In the genomic region with DNA sequence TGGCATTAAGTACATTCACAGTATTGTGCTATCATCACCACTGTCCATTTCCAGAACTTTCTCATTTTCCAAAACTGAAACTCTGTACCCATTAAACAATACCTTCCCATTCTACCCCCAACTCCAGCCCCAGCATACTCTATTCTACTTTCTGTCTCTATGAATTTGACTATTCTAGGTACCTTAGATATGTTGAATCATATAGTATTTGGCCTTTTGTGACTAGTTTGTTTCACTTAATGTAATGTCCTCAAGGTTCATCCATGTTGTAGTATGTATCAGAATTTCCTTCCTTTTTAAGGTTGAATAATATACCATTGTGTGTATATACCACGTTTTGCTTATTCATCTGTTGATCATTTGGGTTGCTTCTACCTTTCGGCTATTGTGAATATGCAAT, we compare ENCODE assay signal across 17 cellular contexts. TPM values are rescaled to one million over a fixed set of nuclear protein-coding genes. Genes with fewer than 3 reads are reported as not detected.
DNase-seq lines count a peak whose midpoint lies in the region; ATAC-seq and TF ChIP-seq lines count a peak whose summit lies in the region.
"Had no signal": no experiment of that assay in that cellular context is flagged by ENCODE, and none has a peak within 500 bp of the region (broad histone marks: within the 10 kb centered on the region; RNA-seq: fewer than 3 reads in every experiment).

No MANE protein-coding gene starts in this region.

- peaks cover 57% of the 10 kb centered on the region for H3K36me3 Mint-ChIP-seq in activated CD4-positive, alpha-beta T cell treated with anti-CD3 and anti-CD28 coated beads for 36 hours (ENCODE audit: low read depth)
- H3K36me3 Mint-ChIP-seq in activated naive CD4-positive, alpha-beta T cell treated with anti-CD3 and anti-CD28 coated beads, Interleukin-2, amount 50 U/mL, for 72 hours = peaks cover 12 to 53% of the 10 kb centered on the region in 2 donors
- H3K36me3 Mint-ChIP-seq in activated naive CD4-positive, alpha-beta T cell treated with anti-CD3 and anti-CD28 coated beads for 36 hours (ENCODE audit: low read depth) = peaks cover 49% of the 10 kb centered on the region
- H3K36me3 Mint-ChIP-seq in stimulated activated effector memory CD8-positive, alpha-beta T cell treated with anti-CD3 and anti-CD28 coated beads, Interleukin-12 subunit alpha, Interleukin-12 subunit beta, amount 100 ng/mL, for 72 hours = peaks cover 81% of the 10 kb centered on the region

- POLR2A ChIA-PET in activated CD4-positive, alpha-beta T cell treated with anti-CD3 and anti-CD28 coated beads for 36 hours (lab: Charles Lee) = no interaction called here
- POLR2A ChIA-PET in HEK293 (lab: Yijun Ruan, JAX) = no interaction called here

- no peaks in the 10 kb centered on the region for H3K27me3 Mint-ChIP-seq in activated CD4-positive, alpha-beta T cell treated with anti-CD3 and anti-CD28 coated beads for 36 hours
- no peaks in the 10 kb centered on the region for H3K27me3 Mint-ChIP-seq in activated naive CD4-positive, alpha-beta T cell treated with anti-CD3 and anti-CD28 coated beads for 36 hours (ENCODE audit: low read depth)
- H3K27me3 Mint-ChIP-seq: CD4-positive, alpha-beta T cell had no signal

- CTCF ChIA-PET in activated CD4-positive, alpha-beta T cell treated with anti-CD3 and anti-CD28 coated beads for 36 hours (lab: Charles Lee) = interaction anchor here (1.2 to 1.4 kb wide), 2 partner anchors 12 to 47 kb away, joined by 4 to 5 read pairs; a partner anchor contains a TSS
- CTCF ChIA-PET in activated naive CD4-positive, alpha-beta T cell treated with anti-CD3 and anti-CD28 coated beads for 36 hours (lab: Charles Lee) = no interaction called here
- CTCF ChIA-PET in HEK293 (lab: Yijun Ruan, JAX) = interaction anchor here (0.9 kb wide), 1 partner anchor 993 kb away, joined by 3 read pairs; no protein-coding TSS in a partner anchor

- H3K9me3 ChIP-seq in HEK293 (ENCODE audit: control insufficient read depth, insufficient read depth, low read depth, low read length) = no peaks in the 10 kb centered on the region
- H3K9me3 ChIP-seq: A549, Caco-2 had no signal

- peaks cover 44 to 71% of the 10 kb centered on the region in 2 experiments for H3K36me3 ChIP-seq in HEK293 (ENCODE audit: control insufficient read depth in 2 of 2, insufficient read depth in 1 of 2, low read length in 2 of 2)

- no peak for DNase-seq in activated CD4-positive, alpha-beta T cell treated with anti-CD3 and anti-CD28 coated beads for 36 hours
- DNase-seq in activated CD4-positive, alpha-beta T cell treated with anti-CD3 and anti-CD28 coated beads for 4 hours = no peak
- no peak for DNase-seq in activated naive CD4-positive, alpha-beta T cell treated with anti-CD3 and anti-CD28 coated beads, Interleukin-2, amount 50 U/mL, for 72 hours (ENCODE audit: low spot score in 2 of 2)
- DNase-seq in activated naive CD4-positive, alpha-beta T cell treated with anti-CD3 and anti-CD28 coated beads for 36 hours = no peak
- no peak for DNase-seq in stimulated activated effector memory CD8-positive, alpha-beta T cell treated with anti-CD3 and anti-CD28 coated beads, Interleukin-12 subunit alpha, Interleukin-12 subunit beta, amount 100 ng/mL, for 72 hours (ENCODE audit: low spot score in 2 of 2)
- no peak for DNase-seq in GM03348 (ENCODE audit: low spot score)
- DNase-seq: AML-193; Caco-2; CD4-positive, alpha-beta T cell; DMS153; DMS79; GDM1; H9 had no signal

- TF ChIP-seq CTCF in HEK293 (tag by site-specific recombination; IDR thresholded peaks at IDR 0.05) = no peak

- no peak overlapping the region for H3K27ac ChIP-seq in HEK293 (ENCODE audit: extremely low read depth, low read depth, low read length)
- H3K27ac ChIP-seq: 22Rv1, A549, C4-2B had no signal

- intact Hi-C loops in activated CD4-positive, alpha-beta T cell treated with anti-CD3 and anti-CD28 coated beads for 36 hours (cut with DNase I, micrococcal nuclease) = loop anchor here in 1 of 2 experiments (10.0 kb wide), 1 partner anchor 692 kb away; no protein-coding TSS in a partner anchor
- intact Hi-C loops in activated naive CD4-positive, alpha-beta T cell treated with anti-CD3 and anti-CD28 coated beads for 36 hours (cut with micrococcal nuclease) = no loop called here

- no peaks in the 10 kb centered on the region for H3K4me1 ChIP-seq in HEK293 (ENCODE audit: control insufficient read depth, insufficient read depth, low read length)
- H3K4me1 ChIP-seq: A549, Caco-2 had no signal

- no peak overlapping the region for H3K4me3 Mint-ChIP-seq in activated CD4-positive, alpha-beta T cell treated with anti-CD3 and anti-CD28 coated beads for 36 hours
- no peak overlapping the region for H3K4me3 Mint-ChIP-seq in activated naive CD4-positive, alpha-beta T cell treated with anti-CD3 and anti-CD28 coated beads for 36 hours
- H3K4me3 Mint-ChIP-seq in stimulated activated effector memory CD8-positive, alpha-beta T cell treated with anti-CD3 and anti-CD28 coated beads, Interleukin-12 subunit alpha, Interleukin-12 subunit beta, amount 100 ng/mL, for 72 hours = no peak overlapping the region
- H3K4me3 Mint-ChIP-seq: CD4-positive, alpha-beta T cell; H9 had no signal

- H3K4me1 Mint-ChIP-seq in activated CD4-positive, alpha-beta T cell treated with anti-CD3 and anti-CD28 coated beads for 36 hours = peaks cover 46% of the 10 kb centered on the region
- H3K4me1 Mint-ChIP-seq in activated naive CD4-positive, alpha-beta T cell treated with anti-CD3 and anti-CD28 coated beads for 36 hours (ENCODE audit: low read depth) = peaks cover 40% of the 10 kb centered on the region
- H3K4me1 Mint-ChIP-seq in stimulated activated effector memory CD8-positive, alpha-beta T cell treated with anti-CD3 and anti-CD28 coated beads, Interleukin-12 subunit alpha, Interleukin-12 subunit beta, amount 100 ng/mL, for 72 hours = peaks cover 33% of the 10 kb centered on the region
- H3K4me1 Mint-ChIP-seq: H9 had no signal

- ATAC-seq in activated CD4-positive, alpha-beta T cell treated with anti-CD3 and anti-CD28 coated beads for 36 hours = peak; percentile 74
- peak; percentile 39 to 57 for ATAC-seq in activated naive CD4-positive, alpha-beta T cell treated with anti-CD3 and anti-CD28 coated beads, Interleukin-2, amount 50 U/mL, for 72 hours
- peak; percentile 61 for ATAC-seq in stimulated activated effector memory CD8-positive, alpha-beta T cell treated with anti-CD3 and anti-CD28 coated beads, Interleukin-12 subunit alpha, Interleukin-12 subunit beta, amount 100 ng/mL, for 72 hours
- ATAC-seq: A549 had no signal

- H3K4me3 ChIP-seq in HEK293 (ENCODE audit: low read depth, low read length) = no peak overlapping the region
- H3K4me3 ChIP-seq: A549 had no signal

- no peaks in the 10 kb centered on the region for H3K9me3 Mint-ChIP-seq in activated CD4-positive, alpha-beta T cell treated with anti-CD3 and anti-CD28 coated beads for 36 hours (ENCODE audit: low read depth)
- no peaks in the 10 kb centered on the region for H3K9me3 Mint-ChIP-seq in activated naive CD4-positive, alpha-beta T cell treated with anti-CD3 and anti-CD28 coated beads, Interleukin-2, amount 50 U/mL, for 72 hours
- no peaks in the 10 kb centered on the region for H3K9me3 Mint-ChIP-seq in activated naive CD4-positive, alpha-beta T cell treated with anti-CD3 and anti-CD28 coated beads for 36 hours
- no peaks in the 10 kb centered on the region for H3K9me3 Mint-ChIP-seq in stimulated activated effector memory CD8-positive, alpha-beta T cell treated with anti-CD3 and anti-CD28 coated beads, Interleukin-12 subunit alpha, Interleukin-12 subunit beta, amount 100 ng/mL, for 72 hours
- H3K9me3 Mint-ChIP-seq: CD4-positive, alpha-beta T cell; H9 had no signal

- H3K27ac Mint-ChIP-seq in activated CD4-positive, alpha-beta T cell treated with anti-CD3 and anti-CD28 coated beads for 36 hours = peak overlapping the region; percentile 32
- peak overlapping the region in 1 of 2 donors; percentile 82 for H3K27ac Mint-ChIP-seq in activated naive CD4-positive, alpha-beta T cell treated with anti-CD3 and anti-CD28 coated beads, Interleukin-2, amount 50 U/mL, for 72 hours
- no peak overlapping the region for H3K27ac Mint-ChIP-seq in activated naive CD4-positive, alpha-beta T cell treated with anti-CD3 and anti-CD28 coated beads for 36 hours
- no peak overlapping the region for H3K27ac Mint-ChIP-seq in stimulated activated effector memory CD8-positive, alpha-beta T cell treated with anti-CD3 and anti-CD28 coated beads, Interleukin-12 subunit alpha, Interleukin-12 subunit beta, amount 100 ng/mL, for 72 hours
- H3K27ac Mint-ChIP-seq: CD4-positive, alpha-beta T cell; H9 had no signal

TF ChIP-seq in HEK293, 187 proteins besides CTCF, POLR2A, EP300 and RAD21:
- TF ChIP-seq ZNF585B (tag by site-specific recombination; IDR thresholded peaks at IDR 0.05) (no peak), ZNF211 (tag by site-specific recombination; IDR thresholded peaks at IDR 0.05; ENCODE audit: low read depth) (0 out of 2 replicates have a peak, but pooled peaks have one; percentile 49)

RNA-seq across cellular contexts. Expression of a gene that starts 11.5 kb away (rescaled TPM):
- total RNA-seq in activated CD4-positive, alpha-beta T cell treated with anti-CD3 and anti-CD28 coated beads for 36 hours = 10 to 100 TPM; 57.3 to 64.8 TPM
- 10 to 100 TPM; 67.4 to 68.7 TPM for total RNA-seq in activated naive CD4-positive, alpha-beta T cell treated with anti-CD3 and anti-CD28 coated beads, Interleukin-2, amount 50 U/mL, for 72 hours
- 10 to 100 TPM; 55.3 to 57.6 TPM for total RNA-seq in activated naive CD4-positive, alpha-beta T cell treated with anti-CD3 and anti-CD28 coated beads for 36 hours
